ENCODE assay signal across 20 cellular contexts in the genomic region with DNA sequence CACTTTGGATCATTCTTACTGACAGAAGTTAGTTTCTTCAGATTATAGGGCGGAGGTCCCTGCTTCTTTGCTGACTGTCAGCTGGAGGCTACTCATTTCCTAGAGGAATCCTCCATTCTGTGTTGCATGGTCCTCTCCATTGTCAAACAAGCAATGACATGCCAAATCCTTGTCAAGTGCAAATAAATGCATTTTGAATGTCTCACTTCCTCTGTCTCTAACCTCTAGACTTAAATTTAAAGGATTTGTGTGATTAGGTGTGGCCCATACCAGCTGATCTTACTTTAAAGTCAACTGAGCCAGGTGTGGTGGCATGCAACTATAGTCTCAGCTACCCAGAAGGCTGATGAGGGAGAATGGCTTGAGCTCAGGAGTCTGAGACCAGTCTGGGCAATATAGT.
DNase-seq lines count a peak whose midpoint lies in the region; ATAC-seq, FAIRE-seq and TF ChIP-seq lines count a peak whose summit lies in the region.
"Had no signal": no experiment of that assay in that cellular context is flagged by ENCODE, and none has a peak within 500 bp of the region (broad histone marks: within the 10 kb centered on the region; RNA-seq: fewer than 3 reads in every experiment).

No MANE protein-coding gene starts in this region.

- H3K4me2 ChIP-seq in endothelial cell of umbilical vein (ENCODE audit: insufficient read depth, low read length): no peak overlapping the region

- no peaks in the 10 kb centered on the region for H3K9me1 ChIP-seq in endothelial cell of umbilical vein (replicated peaks; ENCODE audit: control insufficient read depth, extremely low read depth, insufficient read depth, low read length)

- H3K27me3 ChIP-seq in endothelial cell of umbilical vein (ENCODE audit: control insufficient read depth in 2 of 2, insufficient read depth in 2 of 2, low read length in 2 of 2): no peaks in the 10 kb centered on the region
- no peaks in the 10 kb centered on the region for H3K27me3 ChIP-seq in foreskin keratinocyte

- CTCF ChIA-PET in RWPE1 (lab: Yijun Ruan, JAX) (no interaction called here), endothelial cell of umbilical vein (lab: Charles Lee) (interaction anchor here (0.5 kb wide), 1 partner anchor 11 kb away, joined by 3 read pairs; no protein-coding TSS in a partner anchor)

- ATAC-seq in foreskin keratinocyte: peak; percentile 94

- no peaks in the 10 kb centered on the region for H3K9me3 ChIP-seq in endothelial cell of umbilical vein (replicated peaks; ENCODE audit: control insufficient read depth, insufficient read depth, low read length)

- FAIRE-seq in endothelial cell of umbilical vein (lab: Jason Lieb, UNC): no peak
- FAIRE-seq: GM12892, GM19239, H1 had no signal

- no peak for TF ChIP-seq POLR2A in endothelial cell of umbilical vein (IDR thresholded peaks at IDR 0.05; ENCODE audit: low read depth, low read length)

- H3K27ac ChIP-seq in RWPE1 (no peak overlapping the region), endothelial cell of umbilical vein (ENCODE audit: insufficient read depth, low read depth, low read length) (no peak overlapping the region), foreskin keratinocyte (peak overlapping the region; percentile 44)
- H3K27ac ChIP-seq: GM23248 had no signal

- TF ChIP-seq CTCF in RWPE1 (conservative IDR thresholded peaks at IDR 0.05; ENCODE audit: low read depth) (no peak), endothelial cell of umbilical vein (IDR thresholded peaks at IDR 0.05; ENCODE audit: extremely low read depth in 1 of 2, insufficient read depth in 1 of 2, low read depth in 1 of 2, low read length in 2 of 2) (no peak), foreskin keratinocyte (conservative IDR thresholded peaks at IDR 0.05) (no peak)

- POLR2A ChIA-PET in RWPE1 (lab: Yijun Ruan, JAX; ENCODE audit: low non-redundant PET) (no interaction called here), endothelial cell of umbilical vein (lab: Charles Lee) (no interaction called here)

- H3K4me3 ChIP-seq in endothelial cell of umbilical vein (replicated peaks in 1 of 3; ENCODE audit: insufficient read depth in 1 of 3, low read depth in 1 of 3, low read length in 3 of 3): no peak overlapping the region
- H3K4me3 ChIP-seq: GM23248 had no signal

- no peaks in the 10 kb centered on the region for H3K36me3 ChIP-seq in endothelial cell of umbilical vein (ENCODE audit: control insufficient read depth in 2 of 2, extremely low read depth in 1 of 2, insufficient read depth in 2 of 2, low read length in 2 of 2)

- intact Hi-C loops in endothelial cell of umbilical vein (cut with micrococcal nuclease): no loop called here

- H3K9ac ChIP-seq in endothelial cell of umbilical vein (replicated peaks; ENCODE audit: extremely low read depth, insufficient read depth, low read length): no peak overlapping the region
- H3K9ac ChIP-seq: GM23248 had no signal

- H4K20me1 ChIP-seq in endothelial cell of umbilical vein (replicated peaks; ENCODE audit: control insufficient read depth, extremely low read depth, insufficient read depth, low read length): no peaks in the 10 kb centered on the region

- dilution Hi-C loops in endothelial cell of umbilical vein (cut with MboI; ENCODE audit: extremely low pct_ligation_motif_present, low sequenced_read_pairs): no loop called here

- peak; percentile 15 for DNase-seq in HT1080 (ENCODE audit: low read depth)
- DNase-seq in RWPE1 (ENCODE audit: low spot score): peak; percentile 30
- no peak for DNase-seq in endothelial cell of umbilical vein (ENCODE audit: low read depth, low spot score)
- peak; percentile 79 to 92 for DNase-seq in foreskin keratinocyte
- no peak for DNase-seq in activated T-cell treated with anti-CD3 and anti-CD28 coated beads, Interleukin-2, amount 50 U/mL, for 48 hours
- no peak for DNase-seq in NCI-H2029 (lab: John Stamatoyannopoulos, UW)
- DNase-seq in NCI-H146 treated with DMSO at 0.1 percent for 48 hours (lab: John Stamatoyannopoulos, UW; ENCODE audit: unreplicated experiment): no peak
- DNase-seq: C1 segment of cervical spinal cord; Calu3; CD4-positive, alpha-beta memory T cell; COR-L47; DMS53; DMS79 treated with DMSO at 0.1 percent for 48 hours; GF-D8; GM23248; H7; HCEC 1CT had no signal

- no peak overlapping the region for H2AFZ ChIP-seq in endothelial cell of umbilical vein (ENCODE audit: low read depth, low read length)
- H2AFZ ChIP-seq: GM23248 had no signal

- BruUV-seq in endothelial cell of umbilical vein (replicated peaks; lab: Mats Ljungman, UMichigan): no TSS peak

- peaks cover 13% of the 10 kb centered on the region for H3K4me1 ChIP-seq in endothelial cell of umbilical vein (ENCODE audit: control insufficient read depth, extremely low read depth, insufficient read depth, low read length)
- H3K4me1 ChIP-seq in foreskin keratinocyte: peaks cover 13% of the 10 kb centered on the region

- no peaks in the 10 kb centered on the region for H3K79me2 ChIP-seq in endothelial cell of umbilical vein (ENCODE audit: control insufficient read depth, insufficient read depth, low read length)

TF ChIP-seq in endothelial cell of umbilical vein, 7 proteins besides CTCF, POLR2A, EP300 and RAD21:
- TF ChIP-seq MYC (IDR thresholded peaks at IDR 0.05; ENCODE audit: low read depth, low read length): no peak
- TF ChIP-seq FOS (IDR thresholded peaks at IDR 0.05; ENCODE audit: borderline replicate concordance, insufficient read depth, low read length): peak; percentile 7

Comparison
In these comparisons a context has a peak if more than half of its experiments do, and no peak if none do; other contexts are left out.
1. DNase-seq: peak in HT1080 (single experiment), RWPE1 (single experiment) and foreskin keratinocyte (2 of 2); none in endothelial cell of umbilical vein (single experiment), activated T-cell treated with anti-CD3 and anti-CD28 coated beads, Interleukin-2, amount 50 U/mL, for 48 hours (0 of 2), NCI-H2029 (single experiment) and NCI-H146 treated with DMSO at 0.1 percent for 48 hours (single experiment).